ENCODE assay signal across 8 cellular contexts in genomic region chr5:172188033-172188892, GRCh38.
DNase-seq lines count a peak whose midpoint lies in the region; ATAC-seq lines count a peak whose summit lies in the region.

Gene STK10, minus strand, starts transcription at chr5:172188224. Its CDS starts 182 bp downstream, at chr5:172188042.

- peak; percentile 77 for DNase-seq in COLO829 (ENCODE audit: low spot score)
- peak; percentile 96 for DNase-seq in HPDE6-E6E7 (ENCODE audit: extremely low spot score)
- peak; percentile 92 for DNase-seq in NK-92 treated with Interleukin-12 subunit alpha and Interleukin-12 subunit beta, amount 100 ng/mL, for 24 hours (lab: John Stamatoyannopoulos, UW)
- peak; percentile 95 for DNase-seq in activated CD8-positive, alpha-beta memory T cell treated with anti-CD3 and anti-CD28 coated beads for 24 hours
- peak; percentile 80 for DNase-seq in effector CD8-positive, alpha-beta T cell (lab: John Stamatoyannopoulos, UW)
- peak; percentile 95 for DNase-seq in medulla oblongata (ENCODE audit: extremely low spot score)
- DNase-seq in stimulated activated CD4-positive, alpha-beta T cell treated with anti-CD3 and anti-CD28 coated beads, TNF-alpha, amount 100 ng/mL, for 48 hours (ENCODE audit: low read depth in 3 of 3), result peak; percentile 77 to 87 (median 81)

- peak; percentile 76 for ATAC-seq in GM19467 (IDR thresholded peaks at IDR 0.05; ENCODE audit: unreplicated experiment)

Comparison
In these comparisons a context has a peak if more than half of its experiments do, and no peak if none do; other contexts are left out.
1. Peak in every context shown above with its lines: DNase-seq and ATAC-seq.